9 cellular contexts compared by ENCODE assay signal in genomic region chr10:92830478-92831389, GRCh38. TPM values are rescaled to one million over a fixed set of nuclear protein-coding genes. Genes with fewer than 3 reads are reported as not detected.
DNase-seq lines count a peak whose midpoint lies in the region; ATAC-seq lines count a peak whose summit lies in the region.
"Had no signal": no experiment of that assay in that cellular context is flagged by ENCODE, and none has a peak within 500 bp of the region (broad histone marks: within the 10 kb centered on the region; RNA-seq: fewer than 3 reads in every experiment).

No MANE protein-coding gene starts in this region.

- peaks cover 11% of the 10 kb centered on the region for H3K4me1 Mint-ChIP-seq in activated naive CD4-positive, alpha-beta T cell treated with anti-CD3 and anti-CD28 coated beads, Interleukin-2, amount 10 ng/mL, durations not matched to agents 7 days and 5 days
- peaks cover 22 to 31% (median 30%) of the 10 kb centered on the region in 3 donors for H3K4me1 Mint-ChIP-seq in naive B cell

- H3K9me3 Mint-ChIP-seq in activated naive CD4-positive, alpha-beta T cell treated with anti-CD3 and anti-CD28 coated beads, Interleukin-2, amount 10 ng/mL, durations not matched to agents 7 days and 5 days, result no peaks in the 10 kb centered on the region
- H3K9me3 Mint-ChIP-seq in naive B cell, result no peaks in the 10 kb centered on the region

- no peaks in the 10 kb centered on the region for H3K36me3 Mint-ChIP-seq in activated naive CD4-positive, alpha-beta T cell treated with anti-CD3 and anti-CD28 coated beads, Interleukin-2, amount 10 ng/mL, durations not matched to agents 7 days and 5 days
- H3K36me3 Mint-ChIP-seq in naive B cell, result no peaks in the 10 kb centered on the region

- ATAC-seq in naive B cell (ENCODE audit: low read depth in 2 of 2), result peak; percentile 52 to 61
- ATAC-seq in GM18517 (IDR thresholded peaks at IDR 0.05; ENCODE audit: unreplicated experiment), result no peak

- peak overlapping the region; percentile 75 for H3K27ac Mint-ChIP-seq in activated naive CD4-positive, alpha-beta T cell treated with anti-CD3 and anti-CD28 coated beads, Interleukin-2, amount 10 ng/mL, durations not matched to agents 7 days and 5 days
- H3K27ac Mint-ChIP-seq in naive B cell, result peak overlapping the region in 5 of 6 donors; percentile 4 to 90 (median 39)

- intact Hi-C loops in head of caudate nucleus (cut with DNase I), result no loop called here

- peak overlapping the region; percentile 61 for H3K4me3 Mint-ChIP-seq in activated naive CD4-positive, alpha-beta T cell treated with anti-CD3 and anti-CD28 coated beads, Interleukin-2, amount 10 ng/mL, durations not matched to agents 7 days and 5 days
- peak overlapping the region; percentile 4 to 91 (median 86) for H3K4me3 Mint-ChIP-seq in naive B cell

- peaks cover 6% of the 10 kb centered on the region for H3K27me3 Mint-ChIP-seq in activated naive CD4-positive, alpha-beta T cell treated with anti-CD3 and anti-CD28 coated beads, Interleukin-2, amount 10 ng/mL, durations not matched to agents 7 days and 5 days
- H3K27me3 Mint-ChIP-seq in naive B cell, result no peaks in the 10 kb centered on the region

- DNase-seq in AML-193 (lab: John Stamatoyannopoulos, UW) (peak; percentile 45 to 68), MV-4-11 (lab: John Stamatoyannopoulos, UW) (peak; percentile 67), naive B cell (no peak), HPDE6-E6E7 (ENCODE audit: extremely low spot score) (no peak), AG08395 (ENCODE audit: low spot score) (no peak), head of caudate nucleus (no peak)
- DNase-seq in activated naive CD4-positive, alpha-beta T cell treated with anti-CD3 and anti-CD28 coated beads, Interleukin-2, amount 10 ng/mL, durations not matched to agents 7 days and 5 days, result peak; percentile 29
- DNase-seq: Peyer's patch had no signal

- CTCF ChIA-PET in activated naive CD4-positive, alpha-beta T cell treated with anti-CD3 and anti-CD28 coated beads, Interleukin-2, amount 10 ng/mL, durations not matched to agents 7 days and 5 days (lab: Charles Lee), result no interaction called here

RNA-seq across cellular contexts. Expression of gene EXOC6, which starts 17.6 kb away (rescaled TPM):
- 10 to 100 TPM; 11.8 to 16.2 (median 14.4) TPM for polyA plus RNA-seq in naive B cell (ENCODE audit: low read depth in 6 of 6)

Comparison
In these comparisons a context has a peak if more than half of its experiments do, and no peak if none do; other contexts are left out.
1. DNase-seq: peak in AML-193 (2 of 2), MV-4-11 (single experiment) and activated naive CD4-positive, alpha-beta T cell treated with anti-CD3 and anti-CD28 coated beads, Interleukin-2, amount 10 ng/mL, durations not matched to agents 7 days and 5 days (single experiment); none in naive B cell (single experiment), HPDE6-E6E7 (single experiment), AG08395 (single experiment) and head of caudate nucleus (0 of 42).